2 cellular contexts compared by ENCODE assay signal in the genomic region with DNA sequence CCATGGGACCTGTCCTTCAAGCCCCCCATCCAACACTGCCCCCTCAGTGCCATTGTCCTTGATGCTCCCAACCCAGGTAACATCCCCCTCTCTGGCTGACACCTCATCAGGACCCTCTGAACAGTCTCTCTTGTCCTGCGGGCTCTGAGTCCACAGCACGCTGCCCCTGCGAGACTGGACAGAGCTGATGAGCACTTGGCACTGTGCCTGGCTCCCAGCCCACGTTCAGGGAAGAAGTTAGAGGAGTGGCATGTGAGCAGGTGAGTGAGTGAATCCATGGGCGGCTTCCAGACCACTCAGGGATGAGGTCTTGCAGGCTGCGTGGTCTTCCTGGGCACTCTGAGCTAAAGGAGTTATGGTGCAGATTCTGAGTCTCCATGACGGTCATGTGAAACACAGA.
TF ChIP-seq lines count a peak whose summit lies in the region.

No MANE protein-coding gene starts in this region.

TF ChIP-seq in WTC11, 78 proteins besides CTCF, POLR2A, EP300 and RAD21 (continued from another document):
- TF ChIP-seq, protein P1, sequence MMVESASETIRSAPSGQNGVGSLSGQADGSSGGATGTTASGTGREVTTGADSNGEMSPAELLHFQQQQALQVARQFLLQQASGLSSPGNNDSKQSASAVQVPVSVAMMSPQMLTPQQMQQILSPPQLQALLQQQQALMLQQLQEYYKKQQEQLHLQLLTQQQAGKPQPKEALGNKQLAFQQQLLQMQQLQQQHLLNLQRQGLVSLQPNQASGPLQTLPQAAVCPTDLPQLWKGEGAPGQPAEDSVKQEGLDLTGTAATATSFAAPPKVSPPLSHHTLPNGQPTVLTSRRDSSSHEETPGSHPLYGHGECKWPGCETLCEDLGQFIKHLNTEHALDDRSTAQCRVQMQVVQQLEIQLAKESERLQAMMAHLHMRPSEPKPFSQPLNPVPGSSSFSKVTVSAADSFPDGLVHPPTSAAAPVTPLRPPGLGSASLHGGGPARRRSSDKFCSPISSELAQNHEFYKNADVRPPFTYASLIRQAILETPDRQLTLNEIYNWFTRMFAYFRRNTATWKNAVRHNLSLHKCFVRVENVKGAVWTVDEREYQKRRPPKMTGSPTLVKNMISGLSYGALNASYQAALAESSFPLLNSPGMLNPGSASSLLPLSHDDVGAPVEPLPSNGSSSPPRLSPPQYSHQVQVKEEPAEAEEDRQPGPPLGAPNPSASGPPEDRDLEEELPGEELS (CRISPR knock-in tag; IDR thresholded peaks at IDR 0.05) = no peak
- no peak for TF ChIP-seq EMX1 (CRISPR knock-in tag; IDR thresholded peaks at IDR 0.05)
- TF ChIP-seq OVOL2 (CRISPR knock-in tag; IDR thresholded peaks at IDR 0.05; ENCODE audit: borderline replicate concordance) = no peak
- TF ChIP-seq, protein P2, sequence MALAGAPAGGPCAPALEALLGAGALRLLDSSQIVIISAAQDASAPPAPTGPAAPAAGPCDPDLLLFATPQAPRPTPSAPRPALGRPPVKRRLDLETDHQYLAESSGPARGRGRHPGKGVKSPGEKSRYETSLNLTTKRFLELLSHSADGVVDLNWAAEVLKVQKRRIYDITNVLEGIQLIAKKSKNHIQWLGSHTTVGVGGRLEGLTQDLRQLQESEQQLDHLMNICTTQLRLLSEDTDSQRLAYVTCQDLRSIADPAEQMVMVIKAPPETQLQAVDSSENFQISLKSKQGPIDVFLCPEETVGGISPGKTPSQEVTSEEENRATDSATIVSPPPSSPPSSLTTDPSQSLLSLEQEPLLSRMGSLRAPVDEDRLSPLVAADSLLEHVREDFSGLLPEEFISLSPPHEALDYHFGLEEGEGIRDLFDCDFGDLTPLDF (CRISPR knock-in tag; IDR thresholded peaks at IDR 0.05) = no peak
- TF ChIP-seq GABPB1 (CRISPR knock-in tag; IDR thresholded peaks at IDR 0.05) = no peak
- TF ChIP-seq, protein P3, sequence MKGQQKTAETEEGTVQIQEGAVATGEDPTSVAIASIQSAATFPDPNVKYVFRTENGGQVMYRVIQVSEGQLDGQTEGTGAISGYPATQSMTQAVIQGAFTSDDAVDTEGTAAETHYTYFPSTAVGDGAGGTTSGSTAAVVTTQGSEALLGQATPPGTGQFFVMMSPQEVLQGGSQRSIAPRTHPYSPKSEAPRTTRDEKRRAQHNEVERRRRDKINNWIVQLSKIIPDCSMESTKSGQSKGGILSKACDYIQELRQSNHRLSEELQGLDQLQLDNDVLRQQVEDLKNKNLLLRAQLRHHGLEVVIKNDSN (CRISPR knock-in tag; IDR thresholded peaks at IDR 0.05) = no peak
- TF ChIP-seq, protein P4, sequence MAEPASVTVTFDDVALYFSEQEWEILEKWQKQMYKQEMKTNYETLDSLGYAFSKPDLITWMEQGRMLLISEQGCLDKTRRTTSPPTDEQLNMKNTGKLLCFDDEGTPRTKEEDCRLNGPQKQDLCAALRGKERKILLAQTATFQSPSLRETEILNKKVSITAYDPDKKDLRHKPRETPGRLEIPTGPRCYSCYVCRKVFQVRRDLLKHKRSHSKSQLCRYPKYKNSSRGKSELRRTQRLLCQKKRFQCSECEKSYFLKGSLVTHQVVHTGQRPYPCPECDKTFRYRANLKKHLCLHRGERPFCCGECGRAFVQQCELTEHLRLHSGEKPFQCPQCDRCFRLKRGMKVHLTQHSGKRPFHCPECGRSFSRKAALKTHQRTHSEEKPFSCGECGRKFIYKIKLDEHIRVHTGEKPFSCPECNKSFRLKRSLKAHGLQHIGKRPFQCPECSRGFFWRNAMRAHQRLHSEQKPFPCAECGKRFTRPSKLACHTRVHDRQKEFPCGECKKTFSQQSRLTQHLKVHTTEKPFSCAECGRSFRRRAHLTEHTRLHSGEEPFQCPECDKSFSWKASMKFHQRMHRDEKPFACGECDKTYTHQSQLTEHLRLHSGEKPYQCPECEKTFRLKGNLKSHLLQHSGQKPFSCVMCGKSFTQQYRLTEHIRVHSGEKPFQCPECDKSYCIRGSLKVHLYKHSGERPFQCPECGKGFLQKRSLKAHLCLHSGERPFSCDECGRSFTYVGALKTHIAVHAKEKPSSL (CRISPR knock-in tag; conservative IDR thresholded peaks at IDR 0.05) = no peak
- TF ChIP-seq FOXK1 (CRISPR knock-in tag; IDR thresholded peaks at IDR 0.05) = no peak

TF ChIP-seq in H1, 55 proteins besides CTCF, POLR2A, EP300 and RAD21 (continued from another document):
- TF ChIP-seq EZH2 (IDR thresholded peaks at IDR 0.05; ENCODE audit: low read depth, low read length, severe bottlenecking) (no peak), BCL11A (IDR thresholded peaks at IDR 0.05; ENCODE audit: low read depth in 2 of 2, low read length in 2 of 2) (no peak), TBP (IDR thresholded peaks at IDR 0.05; ENCODE audit: low read depth, low read length) (no peak), CEBPB (IDR thresholded peaks at IDR 0.05; ENCODE audit: low read depth, low read length) (no peak), FOSL1 (IDR thresholded peaks at IDR 0.05; ENCODE audit: insufficient read depth, low read depth, low read length) (no peak), TEAD4 (IDR thresholded peaks at IDR 0.05; ENCODE audit: low read depth, low read length) (no peak), POLR2AphosphoS5 (IDR thresholded peaks at IDR 0.05; ENCODE audit: low read depth, low read length) (no peak), GABPA (IDR thresholded peaks at IDR 0.05; ENCODE audit: borderline replicate concordance, insufficient read depth, low read length) (no peak), TAF7 (optimal IDR thresholded peaks at IDR 0.05; ENCODE audit: borderline replicate concordance, low read depth, low read length) (no peak), KDM1A (IDR thresholded peaks at IDR 0.05; ENCODE audit: borderline replicate concordance, low read length) (no peak), CBX8 (IDR thresholded peaks at IDR 0.05; ENCODE audit: borderline replicate concordance, low read depth, low read length) (no peak), CBX5 (IDR thresholded peaks at IDR 0.05; ENCODE audit: low read depth, low read length) (no peak)
- TF ChIP-seq, protein P5, sequence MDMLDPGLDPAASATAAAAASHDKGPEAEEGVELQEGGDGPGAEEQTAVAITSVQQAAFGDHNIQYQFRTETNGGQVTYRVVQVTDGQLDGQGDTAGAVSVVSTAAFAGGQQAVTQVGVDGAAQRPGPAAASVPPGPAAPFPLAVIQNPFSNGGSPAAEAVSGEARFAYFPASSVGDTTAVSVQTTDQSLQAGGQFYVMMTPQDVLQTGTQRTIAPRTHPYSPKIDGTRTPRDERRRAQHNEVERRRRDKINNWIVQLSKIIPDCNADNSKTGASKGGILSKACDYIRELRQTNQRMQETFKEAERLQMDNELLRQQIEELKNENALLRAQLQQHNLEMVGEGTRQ (IDR thresholded peaks at IDR 0.05; ENCODE audit: low read length) = no peak
- TF ChIP-seq, protein P6, sequence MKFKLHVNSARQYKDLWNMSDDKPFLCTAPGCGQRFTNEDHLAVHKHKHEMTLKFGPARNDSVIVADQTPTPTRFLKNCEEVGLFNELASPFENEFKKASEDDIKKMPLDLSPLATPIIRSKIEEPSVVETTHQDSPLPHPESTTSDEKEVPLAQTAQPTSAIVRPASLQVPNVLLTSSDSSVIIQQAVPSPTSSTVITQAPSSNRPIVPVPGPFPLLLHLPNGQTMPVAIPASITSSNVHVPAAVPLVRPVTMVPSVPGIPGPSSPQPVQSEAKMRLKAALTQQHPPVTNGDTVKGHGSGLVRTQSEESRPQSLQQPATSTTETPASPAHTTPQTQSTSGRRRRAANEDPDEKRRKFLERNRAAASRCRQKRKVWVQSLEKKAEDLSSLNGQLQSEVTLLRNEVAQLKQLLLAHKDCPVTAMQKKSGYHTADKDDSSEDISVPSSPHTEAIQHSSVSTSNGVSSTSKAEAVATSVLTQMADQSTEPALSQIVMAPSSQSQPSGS (IDR thresholded peaks at IDR 0.05; ENCODE audit: low read length) = no peak
